In the genomic region with DNA sequence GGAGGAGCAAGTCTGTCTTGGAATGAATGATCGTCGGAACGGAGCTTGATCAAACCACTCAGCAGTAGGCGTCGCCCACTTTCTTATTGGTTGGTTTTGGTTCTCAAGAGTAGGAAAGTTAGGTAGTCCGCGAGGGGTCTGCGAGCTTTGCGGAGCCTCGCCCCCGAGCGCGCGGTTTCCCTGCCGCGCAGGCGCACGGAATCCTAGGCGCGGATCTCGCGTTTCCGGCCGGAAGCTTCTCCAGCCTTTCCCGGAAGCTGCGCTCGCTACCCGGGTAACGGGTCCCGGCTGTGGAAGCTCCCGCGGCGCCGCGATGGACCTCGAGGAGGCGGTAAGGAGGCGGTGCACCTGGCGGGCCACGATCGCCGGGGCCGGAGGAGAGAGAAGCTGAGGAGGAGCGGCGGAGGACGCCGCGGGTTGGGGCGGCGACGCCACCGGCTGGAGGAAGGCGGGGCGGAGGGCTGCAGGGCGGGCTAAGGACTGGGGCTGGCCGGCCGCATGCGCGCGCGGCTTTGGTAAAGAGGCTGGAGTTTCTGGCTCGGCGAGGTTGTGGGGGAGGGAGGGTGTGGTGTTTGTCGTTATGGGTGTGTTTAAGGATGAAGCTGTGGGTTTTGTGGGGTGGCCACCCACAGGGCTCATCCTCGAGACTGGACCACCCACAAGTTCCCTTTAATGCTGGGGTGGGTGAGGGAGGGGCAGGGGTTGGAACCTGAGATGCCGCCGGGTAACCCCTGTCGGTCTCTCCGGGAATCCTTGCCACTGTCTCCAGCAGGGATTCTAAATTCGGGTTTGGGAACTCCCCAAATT, we compare ENCODE assay signal across 8 cellular contexts. TPM values are rescaled to one million over a fixed set of nuclear protein-coding genes. Genes with fewer than 3 reads are reported as not detected.
DNase-seq lines count a peak whose midpoint lies in the region; ATAC-seq, FAIRE-seq and TF ChIP-seq lines count a peak whose summit lies in the region.

A gene (plus strand): TSS at position 246 of the 807 bp plus-strand sequence. CDS start 68 bp downstream, at position 314.

- ATAC-seq in HG02852 (IDR thresholded peaks at IDR 0.05; ENCODE audit: unreplicated experiment) (peak; percentile 83), T-cell (replicated peaks in 1 of 4) (peak; percentile 79 to 83 (median 81)), left cardiac atrium (peak; percentile 95 to 97)

- CTCF ChIA-PET in T-cell (lab: Charles Lee), result interaction anchor here (0.6 to 2.4 kb wide), 11 partner anchors 28 to 1006 kb away, joined by 3 to 10 read pairs (median 3); no protein-coding TSS in a partner anchor

- H3K27ac ChIP-seq in adipose tissue (ENCODE audit: low read depth, low read length), result peak within 1 kb of the TSS; percentile 10

- peak; percentile 75 for FAIRE-seq in GM12892 (lab: Jason Lieb, UNC)

- peak; percentile 86; the same call in 1 of the 2 replicates for TF ChIP-seq POLR2A in GM12892 (IDR thresholded peaks at IDR 0.05; ENCODE audit: low read depth, low read length)

- peak; percentile 47 for TF ChIP-seq CTCF in progenitor cell of endocrine pancreas (IDR thresholded peaks at IDR 0.05; ENCODE audit: unreplicated experiment)

- H3K4me3 Mint-ChIP-seq in T-cell (peak within 1 kb of the TSS; percentile 91 to 96 (median 92)), progenitor cell of endocrine pancreas (ENCODE audit: low read depth) (peak within 1 kb of the TSS; percentile 90)

- H3K4me1 Mint-ChIP-seq in T-cell, result peaks cover 45 to 49% (median 47%) of the 10 kb centered on the region in 3 donors
- H3K4me1 Mint-ChIP-seq in progenitor cell of endocrine pancreas (ENCODE audit: low read depth), result peaks cover 4% of the 10 kb centered on the region

- H3K27me3 Mint-ChIP-seq in T-cell (no peaks in the 10 kb centered on the region), progenitor cell of endocrine pancreas (no peaks in the 10 kb centered on the region)

- H3K27ac Mint-ChIP-seq in T-cell (peak within 1 kb of the TSS; percentile 84 to 93), progenitor cell of endocrine pancreas (peak within 1 kb of the TSS; percentile 96)

- H3K36me3 Mint-ChIP-seq in T-cell (peaks cover 27% of the 10 kb centered on the region), progenitor cell of endocrine pancreas (ENCODE audit: insufficient read depth) (peaks cover 9% of the 10 kb centered on the region)

- H3K9me3 Mint-ChIP-seq in T-cell (no peaks in the 10 kb centered on the region), progenitor cell of endocrine pancreas (ENCODE audit: low read depth) (no peaks in the 10 kb centered on the region)

- POLR2A ChIA-PET in T-cell (lab: Charles Lee), result interaction anchor here (0.6 to 0.9 kb wide), 4 partner anchors 25 to 539 kb away, joined by 3 read pairs; a partner anchor contains a TSS

- peak; percentile 88 for DNase-seq in GM12892 (ENCODE audit: insufficient read length)
- DNase-seq in NCI-H1436 treated with DMSO at 0.1 percent for 48 hours (lab: John Stamatoyannopoulos, UW), result peak; percentile 74
- peak; percentile 65 to 83 (median 74) for DNase-seq in T-cell
- DNase-seq in left cardiac atrium, result peak; percentile 91
- DNase-seq in progenitor cell of endocrine pancreas (ENCODE audit: low spot score, unreplicated experiment), result peak; percentile 88
- DNase-seq in ureter (ENCODE audit: low spot score), result peak; percentile 92

- WGBS in adipose tissue, 3 donors, result 0 to 1% (median 0%) methylated on average over 70 of the region's 70 CpGs

- intact Hi-C loops in left cardiac atrium (cut with DNase I), result no loop called here

RNA-seq across cellular contexts. Expression of the gene that starts here (rescaled TPM):
- 10.7 TPM for polyA plus RNA-seq in GM12892 (2012; ENCODE audit: missing spikeins)
- total RNA-seq in T-cell (10 to 100 TPM in 4 of 5 donors, 1 to 10 TPM in 1; 9.2 to 21.7 (median 15.2) TPM), left cardiac atrium (10 to 100 TPM in 1 of 2 donors, 1 to 10 TPM in 1; 8.1 to 11.0 TPM), progenitor cell of endocrine pancreas (28.6 and 30.5 TPM in 2 replicates), ureter (41.1 TPM)
- polyA plus RNA-seq in adipose tissue, result 1 to 10 TPM; 4.1 to 7.3 (median 6.1) TPM

Comparison
In these comparisons a context has a peak if more than half of its experiments do, and no peak if none do; other contexts are left out.
1. Peak in every context shown above with its lines: DNase-seq, ATAC-seq and H3K27ac ChIP-seq.